ENCODE assay signal across 8 cellular contexts in genomic region chr7:118184392-118184899, GRCh38. TPM values are rescaled to one million over a fixed set of nuclear protein-coding genes. Genes with fewer than 3 reads are reported as not detected.
DNase-seq lines count a peak whose midpoint lies in the region; ATAC-seq and TF ChIP-seq lines count a peak whose summit lies in the region.

No MANE protein-coding gene starts in this region.

- H3K27ac ChIP-seq in brain microvascular endothelial cell (peak overlapping the region; percentile 92), lung (ENCODE audit: low read depth in 1 of 2, low read length in 1 of 2) (peak overlapping the region; percentile 89 to 95), uterus (peak overlapping the region; percentile 94 to 95)

- H3K9me3 ChIP-seq in Caco-2, result no peaks in the 10 kb centered on the region
- H3K9me3 ChIP-seq in lung (ENCODE audit: control insufficient read depth in 2 of 2, insufficient read depth in 1 of 2, low read length in 1 of 2), result no peaks in the 10 kb centered on the region
- H3K9me3 ChIP-seq in uterus, result no peaks in the 10 kb centered on the region

- ATAC-seq in lung (ENCODE audit: insufficient read depth, low FRiP score) (no peak), HG03442 (IDR thresholded peaks at IDR 0.05; ENCODE audit: unreplicated experiment) (no peak), GM19463 (IDR thresholded peaks at IDR 0.05; ENCODE audit: unreplicated experiment) (no peak), HG03521 (IDR thresholded peaks at IDR 0.05; ENCODE audit: unreplicated experiment) (no peak)

- no peaks in the 10 kb centered on the region for H3K27me3 Mint-ChIP-seq in Caco-2 (ENCODE audit: insufficient read depth, unreplicated experiment)

- H3K4me1 ChIP-seq in Caco-2, result peaks cover 8% of the 10 kb centered on the region; the same call in 1 of the 2 replicates
- H3K4me1 ChIP-seq in lung (ENCODE audit: control insufficient read depth in 2 of 2, insufficient read depth in 2 of 2, low read length in 2 of 2), result peaks cover 0 to 4% of the 10 kb centered on the region in 2 donors
- H3K4me1 ChIP-seq in uterus, result peaks cover 0 to 4% of the 10 kb centered on the region in 2 donors

- H3K27ac Mint-ChIP-seq in Caco-2 (ENCODE audit: unreplicated experiment), result peak overlapping the region; percentile 98

- peak overlapping the region; percentile 89 for H3K4me3 Mint-ChIP-seq in Caco-2 (ENCODE audit: unreplicated experiment)

- no peaks in the 10 kb centered on the region for H3K9me3 Mint-ChIP-seq in Caco-2 (ENCODE audit: unreplicated experiment)

- intact Hi-C loops in Caco-2 (cut with micrococcal nuclease; ENCODE audit: unreplicated experiment) (loop anchor here (10.0 kb wide), 1 partner anchor 790 kb away; no protein-coding TSS in a partner anchor), uterus (cut with DNase I; ENCODE audit: low total_unique reads) (no loop called here)

- no peaks in the 10 kb centered on the region for H3K36me3 ChIP-seq in Caco-2 (ENCODE audit: control insufficient read depth, insufficient read depth, low read length)
- H3K36me3 ChIP-seq in brain microvascular endothelial cell (replicated peaks), result peaks cover 2% of the 10 kb centered on the region
- H3K36me3 ChIP-seq in lung (ENCODE audit: control insufficient read depth in 2 of 2, insufficient read depth in 2 of 2, low read length in 2 of 2), result peaks cover 3 to 4% of the 10 kb centered on the region in 2 donors
- no peaks in the 10 kb centered on the region for H3K36me3 ChIP-seq in uterus

- DNase-seq in Caco-2 (no peak), M059J (ENCODE audit: low read depth) (peak; percentile 19), brain microvascular endothelial cell (no peak), lung (ENCODE audit: low spot score) (no peak), uterus (no peak)

- CTCF ChIA-PET in Caco-2 (lab: Charles Lee), result no interaction called here

- H3K27me3 ChIP-seq in Caco-2 (replicated peaks; ENCODE audit: control insufficient read depth, insufficient read depth, low read length), result no peaks in the 10 kb centered on the region
- H3K27me3 ChIP-seq in brain microvascular endothelial cell (replicated peaks), result no peaks in the 10 kb centered on the region
- H3K27me3 ChIP-seq in lung (ENCODE audit: control insufficient read depth, insufficient read depth), result no peaks in the 10 kb centered on the region
- H3K27me3 ChIP-seq in uterus, result no peaks in the 10 kb centered on the region

- TSS peak; percentile 56 for BruUV-seq in Caco-2 (replicated peaks; lab: Mats Ljungman, UMichigan)

- H3K36me3 Mint-ChIP-seq in Caco-2 (ENCODE audit: insufficient read depth, unreplicated experiment), result peaks cover 39% of the 10 kb centered on the region

- 3% methylated on average over 18 of the region's 18 CpGs for WGBS in lung, 2 donors

- TF ChIP-seq POLR2A in uterus (IDR thresholded peaks at IDR 0.05), result no peak

- H3K4me1 Mint-ChIP-seq in Caco-2 (ENCODE audit: low read depth, unreplicated experiment), result peaks cover 12% of the 10 kb centered on the region

- TF ChIP-seq CTCF in Caco-2 (IDR thresholded peaks at IDR 0.05; ENCODE audit: insufficient read depth in 1 of 2, low read depth in 1 of 2, low read length in 1 of 2, severe bottlenecking in 1 of 2, unreplicated experiment in 1 of 2), result no peak
- no peak for TF ChIP-seq CTCF in brain microvascular endothelial cell (IDR thresholded peaks at IDR 0.05; ENCODE audit: low read depth, low read length, missing control alignments)
- TF ChIP-seq CTCF in lung (IDR thresholded peaks at IDR 0.05; ENCODE audit: control extremely low read depth, extremely low read depth), result no peak
- TF ChIP-seq CTCF in uterus (IDR thresholded peaks at IDR 0.05), result no peak

- in situ Hi-C loops in brain microvascular endothelial cell (cut with HindIII; ENCODE audit: low pct_ligation_motif_present, low sequenced_read_pairs), result no loop called here

- POLR2A ChIA-PET in Caco-2 (lab: Charles Lee), result no interaction called here

- peak overlapping the region; percentile 75 for H3K4me3 ChIP-seq in Caco-2 (ENCODE audit: low read depth, low read length)
- peak overlapping the region; percentile 83 for H3K4me3 ChIP-seq in brain microvascular endothelial cell (ENCODE audit: low read depth, low read length)
- peak overlapping the region; percentile 85 for H3K4me3 ChIP-seq in lung
- peak overlapping the region; percentile 87 to 90 for H3K4me3 ChIP-seq in uterus

RNA-seq across cellular contexts. Expression of gene LSM8, which starts 0.5 kb away (rescaled TPM):
- total RNA-seq in Caco-2 (2022), result 47.4 and 50.4 TPM in 2 replicates
- 77.6 and 104 TPM in 2 replicates for total RNA-seq in M059J (2014; rRNA removed; shearing (Covaris generic))
- 10 to 100 TPM; 22.9 to 70.8 TPM for total RNA-seq in lung
- polyA plus RNA-seq in lung, result 10 to 100 TPM; 28.4 to 37.0 TPM
- total RNA-seq in uterus, result 10 to 100 TPM; 14.1 to 60.4 (median 38.5) TPM

RNA-seq across cellular contexts. Expression of gene ANKRD7, which starts 40.1 kb away (rescaled TPM):
- total RNA-seq in Caco-2 (2022) (not detected in 2 replicates), lung (1 to 10 TPM in 1 of 2 donors, under 1 TPM in 1; 0.55 to 1.6 TPM), uterus (1 to 10 TPM in 1 of 4 donors, not detected in 3; 4.8 TPM)
- total RNA-seq in M059J (2014; rRNA removed; shearing (Covaris generic)), result 2.2 and 2.4 TPM in 2 replicates
- polyA plus RNA-seq in lung, result under 1 TPM in 1 of 2 donors, not detected in 1; 0.03 TPM
